Comparison of ENCODE assay signal across 19 cellular contexts in genomic region chr9:72597606-72598005, GRCh38.
DNase-seq lines count a peak whose midpoint lies in the region; ATAC-seq, FAIRE-seq and TF ChIP-seq lines count a peak whose summit lies in the region.
"Had no signal": no experiment of that assay in that cellular context is flagged by ENCODE, and none has a peak within 500 bp of the region (broad histone marks: within the 10 kb centered on the region; RNA-seq: fewer than 3 reads in every experiment).

No MANE protein-coding gene starts in this region.

- H2AFZ ChIP-seq in H9 (ENCODE audit: low read length): no peak overlapping the region
- H2AFZ ChIP-seq: GM23248 had no signal

- FAIRE-seq in A549 (lab: Jason Lieb, UNC): no peak
- FAIRE-seq: G401.6, GM12891, GM18507, H54 had no signal

- DNase-seq in A549 (ENCODE audit: low read depth in 1 of 2, low spot score in 1 of 2) (no peak), H9 (no peak), brain pericyte (ENCODE audit: low read depth, low spot score) (peak; percentile 29), testis (no peak), DMS 273 (lab: John Stamatoyannopoulos, UW; ENCODE audit: unreplicated experiment) (no peak)
- DNase-seq: ACHN; BE2C; CD4-positive, CD25-positive, alpha-beta regulatory T cell; COR-L47; GM23248; HFFc6; IMR-90 had no signal

- no peak for TF ChIP-seq EP300 in A549 (IDR thresholded peaks at IDR 0.05)

- H3K9ac ChIP-seq in H9 (ENCODE audit: extremely low read depth, insufficient read length, low read length): no peak overlapping the region
- H3K9ac ChIP-seq: GM23248 had no signal

- H4K20me1 ChIP-seq in H9 (ENCODE audit: control insufficient read depth, insufficient read depth, insufficient read length): no peaks in the 10 kb centered on the region

- POLR2A ChIA-PET in A549 (lab: Yijun Ruan, JAX): interaction anchor here (1.1 kb wide), 1 partner anchor 232 kb away, joined by 7 read pairs; the partner anchor contains the start of gene ZFAND5

- no peak overlapping the region for H4K5ac ChIP-seq in H9 (ENCODE audit: insufficient read length, low read depth, low read length)

- no peaks in the 10 kb centered on the region for H3K23me2 ChIP-seq in H9 (ENCODE audit: insufficient read length, low read depth, low read length, poor library complexity, severe bottlenecking)

- H3K27me3 Mint-ChIP-seq in H9 (ENCODE audit: low read depth): no peaks in the 10 kb centered on the region
- H3K27me3 Mint-ChIP-seq: CD4-positive, CD25-positive, alpha-beta regulatory T cell had no signal

- H2BK20ac ChIP-seq in H9 (ENCODE audit: low read depth, low read length, poor library complexity, severe bottlenecking): no peak overlapping the region

- no peak overlapping the region for H3K4ac ChIP-seq in H9 (ENCODE audit: low read depth, low read length)

- TF ChIP-seq POLR2A in A549 (IDR thresholded peaks at IDR 0.05; ENCODE audit: low read length) (no peak), testis (IDR thresholded peaks at IDR 0.05) (no peak), GM18505 (IDR thresholded peaks at IDR 0.05; ENCODE audit: borderline replicate concordance, extremely low read depth, insufficient read depth, insufficient read length) (no peak)

- H3K14ac ChIP-seq in H9 (ENCODE audit: insufficient read depth, low read length): no peak overlapping the region

- H4K8ac ChIP-seq in H9 (replicated peaks; ENCODE audit: insufficient read length, low read depth, low read length): no peak overlapping the region

- WGBS in A549 (ENCODE audit: missing lambda C conversion rate): 97% methylated on average over 3 of the region's 3 CpGs
- WGBS in H9 (ENCODE audit: extremely low coverage, insufficient read length, low lambda C conversion rate): no CpG with 5 or more reads among the region's 3 CpGs
- 51 to 81% methylated on average over 3 of the region's 3 CpGs for WGBS in testis, 2 donors

- no peaks in the 10 kb centered on the region for H3K79me1 ChIP-seq in H9 (ENCODE audit: insufficient read depth, low read depth, low read length, poor library complexity, severe bottlenecking)

- no peak overlapping the region for H2BK12ac ChIP-seq in H9 (ENCODE audit: insufficient read length, low read depth, low read length)

- H3K56ac ChIP-seq in H9 (ENCODE audit: insufficient read length, low read depth, low read length): no peak overlapping the region

- H3K36me3 ChIP-seq in testis (ENCODE audit: low read depth, missing control alignments): no peaks in the 10 kb centered on the region
- H3K36me3 ChIP-seq: BE2C had no signal

- H3K4me1 ChIP-seq in A549: peaks cover 16% of the 10 kb centered on the region
- peaks cover 3% of the 10 kb centered on the region; the same call in 1 of the 2 replicates for H3K4me1 ChIP-seq in H9 (ENCODE audit: insufficient read depth, low read length)
- peaks cover 28% of the 10 kb centered on the region for H3K4me1 ChIP-seq in testis
- H3K4me1 ChIP-seq: BE2C had no signal

- intact Hi-C loops in testis (cut with DNase I; ENCODE audit: low total_unique reads): loop anchor here (10.0 kb wide), 1 partner anchor 303 kb away; no protein-coding TSS in a partner anchor

- H3K27me3 ChIP-seq in H9 (ENCODE audit: insufficient read depth, low read length) (no peaks in the 10 kb centered on the region), testis (no peaks in the 10 kb centered on the region)
- H3K27me3 ChIP-seq: BE2C had no signal

- H3K4me3 ChIP-seq in A549: no peak overlapping the region
- no peak overlapping the region for H3K4me3 ChIP-seq in testis
- H3K4me3 ChIP-seq: GM23248 had no signal

- H3K4me1 Mint-ChIP-seq in H9: peaks cover 9 to 21% of the 10 kb centered on the region in 2 experiments

- H3K4me2 ChIP-seq in A549 (no peak overlapping the region), H9 (ENCODE audit: insufficient read depth, insufficient read length, low read length) (no peak overlapping the region)

- no peaks in the 10 kb centered on the region for H3K9me3 Mint-ChIP-seq in H9
- H3K9me3 Mint-ChIP-seq: CD4-positive, CD25-positive, alpha-beta regulatory T cell; CD8-positive, alpha-beta memory T cell; HFFc6 had no signal

- H3K79me2 ChIP-seq in H9 (ENCODE audit: insufficient read depth, low read length): no peaks in the 10 kb centered on the region

- no peak overlapping the region for H2BK120ac ChIP-seq in H9 (ENCODE audit: low read depth, low read length, poor library complexity, severe bottlenecking)

- H3K4me3 Mint-ChIP-seq in H9: no peak overlapping the region
- H3K4me3 Mint-ChIP-seq: CD4-positive, CD25-positive, alpha-beta regulatory T cell; CD8-positive, alpha-beta memory T cell; HFFc6 had no signal

- H3T11ph ChIP-seq in H9 (ENCODE audit: low read length): no peak overlapping the region

- ATAC-seq in A549 (no peak; a peak in 2 of 6 replicates), GM18505 (IDR thresholded peaks at IDR 0.05; ENCODE audit: unreplicated experiment) (no peak)

- TF ChIP-seq CTCF in A549 (IDR thresholded peaks at IDR 0.05) (no peak), H9 (conservative IDR thresholded peaks at IDR 0.05) (no peak), testis (IDR thresholded peaks at IDR 0.05) (no peak)

- H2AK5ac ChIP-seq in H9 (ENCODE audit: insufficient read length, low read length): no peak overlapping the region

- H2BK15ac ChIP-seq in H9 (ENCODE audit: low read depth, low read length): no peak overlapping the region

- H3K23ac ChIP-seq in H9 (ENCODE audit: insufficient read length, low read depth, low read length): no peak overlapping the region

- CTCF ChIA-PET in A549 (lab: Yijun Ruan, JAX): interaction anchor here (1.1 to 2.6 kb wide), 5 partner anchors 10 to 317 kb away, joined by 3 to 13 read pairs (median 5); partner anchors contain the start of gene ZFAND5

- no peak overlapping the region for H2BK5ac ChIP-seq in H9 (ENCODE audit: insufficient read length, low read length)

- H3K27ac ChIP-seq in A549 (peak overlapping the region; percentile 33; a peak in 3 of 6 replicates), H9 (ENCODE audit: insufficient read length, low read depth, low read length) (no peak overlapping the region), testis (peak overlapping the region; percentile 40 to 62)
- H3K27ac ChIP-seq: GM23248, HL-60 had no signal

- H4K91ac ChIP-seq in H9 (ENCODE audit: insufficient read length, low read depth, low read length): no peak overlapping the region

- H3K36me3 Mint-ChIP-seq in H9 (ENCODE audit: insufficient read depth in 1 of 3, low read depth in 3 of 3): 0 out of 7 replicates have a peak, but pooled peaks cover 0 to 1% (median 0%) of the 10 kb centered on the region in 3 experiments
- H3K36me3 Mint-ChIP-seq: CD4-positive, CD25-positive, alpha-beta regulatory T cell; CD8-positive, alpha-beta memory T cell had no signal

- no peak overlapping the region for H3K18ac ChIP-seq in H9 (ENCODE audit: insufficient read length, low read depth, low read length)

- no peak for TF ChIP-seq RAD21 in A549 (conservative IDR thresholded peaks at IDR 0.05 in 1 of 2, IDR thresholded peaks at IDR 0.05 in 1 of 2)

- H3K9me3 ChIP-seq in A549 (no peaks in the 10 kb centered on the region), H9 (ENCODE audit: control insufficient read depth, low read depth, low read length) (no peaks in the 10 kb centered on the region), testis (no peaks in the 10 kb centered on the region)
- H3K9me3 ChIP-seq: BE2C had no signal

- H3K27ac Mint-ChIP-seq in H9: peak overlapping the region in 2 of 3 experiments; percentile 1 to 65; a peak in 1 of 7 replicates
- H3K27ac Mint-ChIP-seq: CD4-positive, CD25-positive, alpha-beta regulatory T cell; HFFc6 had no signal

TF ChIP-seq in A549, 52 proteins besides CTCF, POLR2A, EP300 and RAD21 (continues in another document):
- TF ChIP-seq RARB (CRISPR knock-in tag; IDR thresholded peaks at IDR 0.05) (no peak), ESRRA (IDR thresholded peaks at IDR 0.05; ENCODE audit: borderline replicate concordance, low read length) (no peak), USF2 (IDR thresholded peaks at IDR 0.05) (no peak), JUNB (IDR thresholded peaks at IDR 0.05) (no peak), MYC (IDR thresholded peaks at IDR 0.05; ENCODE audit: borderline replicate concordance, low read length) (no peak), CBX2 (IDR thresholded peaks at IDR 0.05; ENCODE audit: borderline replicate concordance, low read depth) (no peak), KDM5A (IDR thresholded peaks at IDR 0.05) (no peak), POLR2AphosphoS2 (conservative IDR thresholded peaks at IDR 0.05; ENCODE audit: low read length) (no peak), MAZ (IDR thresholded peaks at IDR 0.05; ENCODE audit: borderline replicate concordance, low read depth, low read length) (no peak), BHLHE40 (IDR thresholded peaks at IDR 0.05; ENCODE audit: low read depth, low read length) (no peak), SMC3 (IDR thresholded peaks at IDR 0.05) (no peak), HEYL (CRISPR knock-in tag; IDR thresholded peaks at IDR 0.05) (no peak), CHD2 (IDR thresholded peaks at IDR 0.05; ENCODE audit: low read length, partially characterized antibody) (no peak)
